12 cellular contexts compared by ENCODE assay signal in genomic region chr17:67422887-67423286, GRCh38. TPM values are rescaled to one million over a fixed set of nuclear protein-coding genes. Genes with fewer than 3 reads are reported as not detected.
DNase-seq lines count a peak whose midpoint lies in the region; ATAC-seq, FAIRE-seq and TF ChIP-seq lines count a peak whose summit lies in the region.
"Had no signal": no experiment of that assay in that cellular context is flagged by ENCODE, and none has a peak within 500 bp of the region (broad histone marks: within the 10 kb centered on the region; RNA-seq: fewer than 3 reads in every experiment).

No MANE protein-coding gene starts in this region.

- CTCF ChIA-PET in activated CD8-positive, alpha-beta T cell treated with anti-CD3 and anti-CD28 coated beads, Interleukin-2, amount 10 ng/mL, durations not matched to agents 7 days and 5 days (lab: Charles Lee) = interaction anchor here (0.5 to 3.4 kb wide), 14 partner anchors 9 to 60 kb away, joined by 3 to 24 read pairs (median 4); partner anchors contain the start of gene PITPNC1

- H3K4me3 ChIP-seq in kidney (ENCODE audit: low read length in 2 of 2) (no peak overlapping the region), thyroid gland (replicated peaks in 1 of 3) (no peak overlapping the region)
- H3K4me3 ChIP-seq: HAP-1 had no signal

- peak overlapping the region; percentile 98 for H3K27ac Mint-ChIP-seq in activated naive CD4-positive, alpha-beta T cell treated with anti-CD3 and anti-CD28 coated beads, Interleukin-2, amount 50 U/mL, for 24 hours
- H3K27ac Mint-ChIP-seq in activated CD8-positive, alpha-beta T cell treated with anti-CD3 and anti-CD28 coated beads, Interleukin-2, amount 10 ng/mL, durations not matched to agents 7 days and 5 days = peak overlapping the region; percentile 80

- intact Hi-C loops in kidney (cut with DNase I) = no loop called here
- intact Hi-C loops in thyroid gland (cut with DNase I) = no loop called here

- H3K4me3 Mint-ChIP-seq in activated naive CD4-positive, alpha-beta T cell treated with anti-CD3 and anti-CD28 coated beads, Interleukin-2, amount 50 U/mL, for 24 hours = peak overlapping the region; percentile 39
- no peak overlapping the region for H3K4me3 Mint-ChIP-seq in activated CD8-positive, alpha-beta T cell treated with anti-CD3 and anti-CD28 coated beads, Interleukin-2, amount 10 ng/mL, durations not matched to agents 7 days and 5 days

- H3K36me3 ChIP-seq in kidney (ENCODE audit: control insufficient read depth in 1 of 2, insufficient read depth in 2 of 2, low read length in 2 of 2) = no peaks in the 10 kb centered on the region
- no peaks in the 10 kb centered on the region for H3K36me3 ChIP-seq in thyroid gland
- H3K36me3 ChIP-seq: BE2C, HAP-1 had no signal

- no peaks in the 10 kb centered on the region for H3K27me3 Mint-ChIP-seq in activated naive CD4-positive, alpha-beta T cell treated with anti-CD3 and anti-CD28 coated beads, Interleukin-2, amount 50 U/mL, for 24 hours
- H3K27me3 Mint-ChIP-seq in activated CD8-positive, alpha-beta T cell treated with anti-CD3 and anti-CD28 coated beads, Interleukin-2, amount 10 ng/mL, durations not matched to agents 7 days and 5 days (ENCODE audit: low read depth) = no peaks in the 10 kb centered on the region

- 77 to 78% methylated on average over 4 of the region's 4 CpGs for WGBS in thyroid gland, 2 donors

- H3K36me3 Mint-ChIP-seq in activated naive CD4-positive, alpha-beta T cell treated with anti-CD3 and anti-CD28 coated beads, Interleukin-2, amount 50 U/mL, for 24 hours = peaks cover 13% of the 10 kb centered on the region
- H3K36me3 Mint-ChIP-seq in activated CD8-positive, alpha-beta T cell treated with anti-CD3 and anti-CD28 coated beads, Interleukin-2, amount 10 ng/mL, durations not matched to agents 7 days and 5 days (ENCODE audit: low read depth) = peaks cover 40% of the 10 kb centered on the region

- TF ChIP-seq POLR2A in thyroid gland (IDR thresholded peaks at IDR 0.05) = no peak

- peaks cover 0 to 5% of the 10 kb centered on the region in 2 donors for H3K4me1 ChIP-seq in kidney (ENCODE audit: control insufficient read depth in 1 of 2, insufficient read depth in 1 of 2, low read depth in 1 of 2, low read length in 2 of 2)
- H3K4me1 ChIP-seq in thyroid gland = peaks cover 0 to 16% of the 10 kb centered on the region in 2 donors
- H3K4me1 ChIP-seq: BE2C had no signal

- H3K9ac ChIP-seq in kidney (ENCODE audit: low read length in 2 of 2) = no peak overlapping the region

- peak overlapping the region; percentile 49 to 78 for H3K27ac ChIP-seq in kidney (ENCODE audit: low read depth in 2 of 2, low read length in 2 of 2)
- peak overlapping the region in 2 of 3 donors; percentile 22 to 71 for H3K27ac ChIP-seq in thyroid gland

- H3K4me1 Mint-ChIP-seq in activated naive CD4-positive, alpha-beta T cell treated with anti-CD3 and anti-CD28 coated beads, Interleukin-2, amount 50 U/mL, for 24 hours = peaks cover 93% of the 10 kb centered on the region
- peaks cover 74% of the 10 kb centered on the region for H3K4me1 Mint-ChIP-seq in activated CD8-positive, alpha-beta T cell treated with anti-CD3 and anti-CD28 coated beads, Interleukin-2, amount 10 ng/mL, durations not matched to agents 7 days and 5 days (ENCODE audit: low read depth)

- H3K27me3 ChIP-seq in thyroid gland = no peaks in the 10 kb centered on the region
- H3K27me3 ChIP-seq: BE2C had no signal

- FAIRE-seq in kidney (lab: Jason Lieb, UNC) = no peak

- no peak for TF ChIP-seq CTCF in kidney (IDR thresholded peaks at IDR 0.05; ENCODE audit: borderline replicate concordance, extremely low read depth, insufficient read depth)
- no peak for TF ChIP-seq CTCF in thyroid gland (IDR thresholded peaks at IDR 0.05)

- POLR2A ChIA-PET in activated CD8-positive, alpha-beta T cell treated with anti-CD3 and anti-CD28 coated beads, Interleukin-2, amount 10 ng/mL, durations not matched to agents 7 days and 5 days (lab: Charles Lee) = interaction anchor here (1.2 to 1.8 kb wide), 5 partner anchors 12 to 52 kb away, joined by 5 to 17 read pairs (median 8); no protein-coding TSS in a partner anchor

- DNase-seq in activated naive CD4-positive, alpha-beta T cell (lab: John Stamatoyannopoulos, UW) = no peak
- no peak for DNase-seq in activated CD8-positive, alpha-beta T cell treated with anti-CD3 and anti-CD28 coated beads, Interleukin-2, amount 10 ng/mL, durations not matched to agents 7 days and 5 days
- DNase-seq in kidney (no peak), thyroid gland (no peak)
- DNase-seq: BE2C, KG1, NCI-H2171 treated with DMSO at 0.1 percent for 48 hours had no signal

- ATAC-seq in activated CD8-positive, alpha-beta T cell treated with anti-CD3 and anti-CD28 coated beads, Interleukin-2, amount 10 ng/mL, durations not matched to agents 7 days and 5 days = no peak
- ATAC-seq in GM21423 (IDR thresholded peaks at IDR 0.05; ENCODE audit: unreplicated experiment) (no peak), GM19463 (IDR thresholded peaks at IDR 0.05; ENCODE audit: unreplicated experiment) (no peak), GM19328 (IDR thresholded peaks at IDR 0.05; ENCODE audit: unreplicated experiment) (no peak)

- no peaks in the 10 kb centered on the region for H3K9me3 Mint-ChIP-seq in activated naive CD4-positive, alpha-beta T cell treated with anti-CD3 and anti-CD28 coated beads, Interleukin-2, amount 50 U/mL, for 24 hours
- no peaks in the 10 kb centered on the region for H3K9me3 Mint-ChIP-seq in activated CD8-positive, alpha-beta T cell treated with anti-CD3 and anti-CD28 coated beads, Interleukin-2, amount 10 ng/mL, durations not matched to agents 7 days and 5 days (ENCODE audit: insufficient read depth)

- no peaks in the 10 kb centered on the region for H3K9me3 ChIP-seq in kidney (ENCODE audit: control insufficient read depth in 1 of 2, low read length in 2 of 2)
- no peaks in the 10 kb centered on the region for H3K9me3 ChIP-seq in thyroid gland
- H3K9me3 ChIP-seq: BE2C, HAP-1 had no signal

RNA-seq across cellular contexts. Expression of gene PITPNC1, which starts 45.8 kb away (rescaled TPM):
- 10 to 100 TPM; 74.0 to 76.5 TPM for total RNA-seq in activated CD8-positive, alpha-beta T cell treated with anti-CD3 and anti-CD28 coated beads, Interleukin-2, amount 10 ng/mL, durations not matched to agents 7 days and 5 days
- total RNA-seq in kidney = 41.3 TPM
- polyA plus RNA-seq in kidney (ENCODE audit: insufficient read depth, low read depth, low replicate concordance) = 14.2 TPM
- 10 to 100 TPM in 1 of 4 donors, 1 to 10 TPM in 3; 3.6 to 14.2 (median 7.3) TPM for total RNA-seq in thyroid gland

RNA-seq across cellular contexts. Expression of gene PSMD12, which starts 56.5 kb away (rescaled TPM):
- total RNA-seq in activated CD8-positive, alpha-beta T cell treated with anti-CD3 and anti-CD28 coated beads, Interleukin-2, amount 10 ng/mL, durations not matched to agents 7 days and 5 days = 10 to 100 TPM; 49.4 to 53.9 TPM
- total RNA-seq in kidney (46.0 TPM), thyroid gland (10 to 100 TPM; 19.1 to 30.9 (median 23.5) TPM)
- polyA plus RNA-seq in kidney (ENCODE audit: insufficient read depth, low read depth, low replicate concordance) = 26.0 TPM
